In genomic region chr7:102389810-102390209, GRCh38 we compare ENCODE assay signal across 1 cellular context.
TF ChIP-seq lines count a peak whose summit lies in the region.

No MANE protein-coding gene starts in this region.

TF ChIP-seq in GM12878, 131 proteins besides CTCF, POLR2A, EP300 and RAD21:
- TF ChIP-seq CUX1 (IDR thresholded peaks at IDR 0.05; ENCODE audit: insufficient replicate concordance, low read depth, low read length) (no peak), ZNF384 (IDR thresholded peaks at IDR 0.05; ENCODE audit: borderline replicate concordance, low read depth, low read length) (peak; percentile 79), JUNB (IDR thresholded peaks at IDR 0.05) (0 out of 2 replicates have a peak, but pooled peaks have one; percentile 7), PKNOX1 (IDR thresholded peaks at IDR 0.05) (peak; percentile 85), IRF4 (IDR thresholded peaks at IDR 0.05; ENCODE audit: low read depth, low read length) (no peak), POU2F2 (IDR thresholded peaks at IDR 0.05; ENCODE audit: borderline replicate concordance, low read depth, low read length) (peak; percentile 63; the same call in 1 of the 3 replicates), PBX3 (IDR thresholded peaks at IDR 0.05; ENCODE audit: insufficient replicate concordance, low read depth, low read length) (peak; percentile 17)
